Comparison of ENCODE assay signal across 15 cellular contexts in the genomic region with DNA sequence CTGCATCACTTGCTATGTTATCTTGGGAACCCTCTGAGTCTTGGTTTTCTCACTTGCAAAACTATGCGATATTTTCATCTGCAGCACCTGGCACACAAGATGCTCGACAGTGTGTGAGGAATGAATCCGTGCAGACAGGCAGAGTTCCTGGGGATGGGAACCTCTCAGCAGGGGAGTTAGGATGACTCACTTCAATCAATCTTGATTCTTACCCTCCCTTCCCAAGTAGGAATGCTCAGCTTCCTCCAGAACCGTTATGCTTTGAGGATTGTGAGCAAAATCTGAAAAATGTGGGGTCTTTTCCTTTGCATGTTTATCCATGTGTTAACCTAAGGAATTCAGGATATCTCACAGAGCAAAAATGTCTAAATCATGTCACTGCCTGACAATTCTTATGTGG.
DNase-seq lines count a peak whose midpoint lies in the region; ATAC-seq and TF ChIP-seq lines count a peak whose summit lies in the region.
"Had no signal": no experiment of that assay in that cellular context is flagged by ENCODE, and none has a peak within 500 bp of the region (broad histone marks: within the 10 kb centered on the region; RNA-seq: fewer than 3 reads in every experiment).

No MANE protein-coding gene starts in this region.

- no peaks in the 10 kb centered on the region for H3K79me2 ChIP-seq in fibroblast of lung (ENCODE audit: control insufficient read depth, insufficient read depth, low read length)

- no peak overlapping the region for H3K9ac ChIP-seq in fibroblast of lung (ENCODE audit: insufficient read depth, low read length)
- H3K9ac ChIP-seq in colonic mucosa (ENCODE audit: low read depth in 2 of 2, low read length in 2 of 2): no peak overlapping the region

- TF ChIP-seq CTCF in RWPE2 (IDR thresholded peaks at IDR 0.05; ENCODE audit: poor library complexity, severe bottlenecking) (no peak), fibroblast of lung (conservative IDR thresholded peaks at IDR 0.05 in 1 of 2, IDR thresholded peaks at IDR 0.05 in 1 of 2; ENCODE audit: low read depth in 1 of 2, low read length in 2 of 2) (no peak), colonic mucosa (IDR thresholded peaks at IDR 0.05) (no peak)

- H2AFZ ChIP-seq in fibroblast of lung (ENCODE audit: low read length): no peak overlapping the region

- intact Hi-C loops in colonic mucosa (cut with DNase I): no loop called here

- no peaks in the 10 kb centered on the region for H3K4me1 ChIP-seq in RWPE2 (ENCODE audit: insufficient read depth, poor library complexity, severe bottlenecking)
- H3K4me1 ChIP-seq in fibroblast of lung (ENCODE audit: control insufficient read depth, extremely low read depth, insufficient read depth, low read length): peaks cover 3% of the 10 kb centered on the region
- no peaks in the 10 kb centered on the region for H3K4me1 ChIP-seq in colonic mucosa

- H4K20me1 ChIP-seq in fibroblast of lung (ENCODE audit: control insufficient read depth, extremely low read depth, insufficient read depth, low read length): no peaks in the 10 kb centered on the region

- ATAC-seq in RWPE2 (ENCODE audit: low read depth): peak; percentile 35; the same call in 1 of the 3 replicates
- no peak for ATAC-seq in GM18861 (IDR thresholded peaks at IDR 0.05; ENCODE audit: unreplicated experiment)
- no peak for ATAC-seq in HG03175 (IDR thresholded peaks at IDR 0.05; ENCODE audit: unreplicated experiment)
- ATAC-seq: left lobe of liver; stimulated activated memory B cell treated with anti-CD40 and anti-IgM and Interleukin-4, amounts not matched to agents 10 μg/mL and 1 μg/mL and 100 μg/mL, for 72 hours had no signal

- no peak overlapping the region for H3K4me3 ChIP-seq in RWPE2 (ENCODE audit: severe bottlenecking)
- no peak overlapping the region for H3K4me3 ChIP-seq in fibroblast of lung (replicated peaks in 1 of 4; ENCODE audit: control extremely low read depth in 1 of 4, insufficient read depth in 1 of 4, low read depth in 3 of 4, low read length in 4 of 4)
- no peak overlapping the region for H3K4me3 ChIP-seq in colonic mucosa
- H3K4me3 ChIP-seq: cardiac muscle cell, SK-N-MC had no signal

- DNase-seq in ELF-1 (ENCODE audit: low read depth, low spot score) (peak; percentile 30), RWPE2 (ENCODE audit: low spot score) (no peak), fibroblast of lung (ENCODE audit: low read depth in 2 of 2) (peak; percentile 42 to 100), renal cortical epithelial cell (ENCODE audit: low read depth) (peak; percentile 99), colonic mucosa (no peak), MV-4-11 (lab: John Stamatoyannopoulos, UW) (no peak)
- DNase-seq: foreskin melanocyte, NCI-H1092, NCI-H510A treated with DMSO at 0.1 percent for 48 hours had no signal

- H3K27ac ChIP-seq in RWPE2 (ENCODE audit: poor library complexity, severe bottlenecking) (no peak overlapping the region), fibroblast of lung (ENCODE audit: insufficient read depth, low read length) (no peak overlapping the region), colonic mucosa (no peak overlapping the region)
- H3K27ac ChIP-seq: cardiac muscle cell, SK-N-MC had no signal

- H3K9me3 ChIP-seq in RWPE2 (ENCODE audit: severe bottlenecking): no peaks in the 10 kb centered on the region
- H3K9me3 ChIP-seq in fibroblast of lung (ENCODE audit: control insufficient read depth, insufficient read depth, low read depth, low read length): no peaks in the 10 kb centered on the region
- no peaks in the 10 kb centered on the region for H3K9me3 ChIP-seq in colonic mucosa

- H3K36me3 ChIP-seq in RWPE2 (ENCODE audit: low read depth): no peaks in the 10 kb centered on the region
- H3K36me3 ChIP-seq in fibroblast of lung (ENCODE audit: control insufficient read depth, insufficient read depth, low read length): no peaks in the 10 kb centered on the region
- no peaks in the 10 kb centered on the region for H3K36me3 ChIP-seq in colonic mucosa
- H3K36me3 ChIP-seq: cardiac muscle cell had no signal

- no peak overlapping the region for H3K4me2 ChIP-seq in fibroblast of lung (ENCODE audit: extremely low read depth, insufficient read depth, low read length)

- peaks cover 4% of the 10 kb centered on the region for H3K27me3 ChIP-seq in RWPE2 (ENCODE audit: insufficient read depth, poor library complexity, severe bottlenecking)
- no peaks in the 10 kb centered on the region for H3K27me3 ChIP-seq in fibroblast of lung (ENCODE audit: control insufficient read depth, insufficient read depth, low read length)
- H3K27me3 ChIP-seq in colonic mucosa: no peaks in the 10 kb centered on the region
- H3K27me3 ChIP-seq: cardiac muscle cell had no signal

Comparison
In these comparisons a context has a peak if more than half of its experiments do, and no peak if none do; other contexts are left out.
1. DNase-seq: peak in ELF-1 (single experiment), fibroblast of lung (2 of 2) and renal cortical epithelial cell (single experiment); none in RWPE2 (single experiment), colonic mucosa (single experiment) and MV-4-11 (single experiment).